In genomic region chr15:52670087-52670486, GRCh38 we compare ENCODE assay signal across 27 cellular contexts.
"Had no signal": no experiment of that assay in that cellular context is flagged by ENCODE, and none has a peak within 500 bp of the region (broad histone marks: within the 10 kb centered on the region; RNA-seq: fewer than 3 reads in every experiment).

No MANE protein-coding gene starts in this region.

- H3K27ac Mint-ChIP-seq: activated naive CD4-positive, alpha-beta T cell treated with anti-CD3 and anti-CD28 coated beads for 36 hours; activated naive CD8-positive, alpha-beta T cell treated with anti-CD3 and anti-CD28 coated beads, Interleukin-2, amount 10 ng/mL, durations not matched to agents 7 days and 5 days; effector memory CD8-positive, alpha-beta T cell; nephron; stimulated activated memory B cell treated with anti-CD40 and anti-IgM and Interleukin-4, amounts not matched to agents 10 μg/mL and 1 μg/mL and 100 μg/mL, for 72 hours; stimulated activated naive CD8-positive, alpha-beta T cell treated with anti-CD3 and anti-CD28 coated beads, Interleukin-15, amount 100 ng/mL, for 72 hours; WTC11 had no signal

- H3K36me3 Mint-ChIP-seq: WTC11 had no signal

- H3K4me1 Mint-ChIP-seq: nephron had no signal

- FAIRE-seq: endothelial cell of umbilical vein had no signal

- H3K9me3 Mint-ChIP-seq: activated naive CD4-positive, alpha-beta T cell treated with anti-CD3 and anti-CD28 coated beads for 36 hours; activated naive CD8-positive, alpha-beta T cell treated with anti-CD3 and anti-CD28 coated beads, Interleukin-2, amount 10 ng/mL, durations not matched to agents 7 days and 5 days; activated T-cell treated with anti-CD3 and anti-CD28 coated beads, Interleukin-2, amount 50 U/mL, for 72 hours; effector memory CD8-positive, alpha-beta T cell; nephron; stimulated activated memory B cell treated with anti-CD40 and anti-IgM and Interleukin-4, amounts not matched to agents 10 μg/mL and 1 μg/mL and 100 μg/mL, for 72 hours; stimulated activated naive CD8-positive, alpha-beta T cell treated with anti-CD3 and anti-CD28 coated beads, Interleukin-15, amount 100 ng/mL, for 72 hours; WTC11 had no signal

- ATAC-seq: activated T-cell treated with anti-CD3 and anti-CD28 coated beads, Interleukin-2, amount 50 U/mL, for 72 hours; effector memory CD8-positive, alpha-beta T cell; foreskin keratinocyte; stimulated activated memory B cell treated with anti-CD40 and anti-IgM and Interleukin-4, amounts not matched to agents 10 μg/mL and 1 μg/mL and 100 μg/mL, for 72 hours; stimulated activated naive CD8-positive, alpha-beta T cell treated with anti-CD3 and anti-CD28 coated beads, Interleukin-15, amount 100 ng/mL, for 72 hours; upper lobe of right lung; WTC11 had no signal

- H3K9me3 ChIP-seq: ascending aorta, esophagus muscularis mucosa, left ventricle myocardium inferior, thyroid gland, upper lobe of right lung had no signal

- H3K4me2 ChIP-seq: smooth muscle cell had no signal

- H3K4me1 ChIP-seq: foreskin keratinocyte had no signal

- H3K4me3 Mint-ChIP-seq: activated naive CD4-positive, alpha-beta T cell treated with anti-CD3 and anti-CD28 coated beads for 36 hours; activated naive CD8-positive, alpha-beta T cell treated with anti-CD3 and anti-CD28 coated beads, Interleukin-2, amount 10 ng/mL, durations not matched to agents 7 days and 5 days; activated T-cell treated with anti-CD3 and anti-CD28 coated beads, Interleukin-2, amount 50 U/mL, for 72 hours; effector memory CD8-positive, alpha-beta T cell; nephron; stimulated activated memory B cell treated with anti-CD40 and anti-IgM and Interleukin-4, amounts not matched to agents 10 μg/mL and 1 μg/mL and 100 μg/mL, for 72 hours; stimulated activated naive CD8-positive, alpha-beta T cell treated with anti-CD3 and anti-CD28 coated beads, Interleukin-15, amount 100 ng/mL, for 72 hours; WTC11 had no signal

- H3K27me3 ChIP-seq: ascending aorta, brain microvascular endothelial cell, esophagus muscularis mucosa, foreskin keratinocyte, thyroid gland, upper lobe of right lung had no signal

- H3K27me3 Mint-ChIP-seq: activated naive CD8-positive, alpha-beta T cell treated with anti-CD3 and anti-CD28 coated beads, Interleukin-2, amount 10 ng/mL, durations not matched to agents 7 days and 5 days; effector memory CD8-positive, alpha-beta T cell; stimulated activated memory B cell treated with anti-CD40 and anti-IgM and Interleukin-4, amounts not matched to agents 10 μg/mL and 1 μg/mL and 100 μg/mL, for 72 hours; stimulated activated naive CD8-positive, alpha-beta T cell treated with anti-CD3 and anti-CD28 coated beads, Interleukin-15, amount 100 ng/mL, for 72 hours had no signal

- DNase-seq: activated effector memory CD4-positive, alpha-beta T cell treated with Interleukin-2 at 50 U/mL for 16 hours; activated naive CD4-positive, alpha-beta T cell treated with anti-CD3 and anti-CD28 coated beads for 36 hours; activated naive CD8-positive, alpha-beta T cell treated with anti-CD3 and anti-CD28 coated beads, Interleukin-2, amount 10 ng/mL, durations not matched to agents 7 days and 5 days; activated T-cell treated with anti-CD3 and anti-CD28 coated beads for 4 hours; activated T-cell treated with anti-CD3 and anti-CD28 coated beads, Interleukin-2, amount 50 U/mL, for 72 hours; brain microvascular endothelial cell; caudate nucleus; cortex of kidney; effector memory CD8-positive, alpha-beta T cell; foreskin keratinocyte; left ventricle myocardium inferior; mesendoderm; stimulated activated CD4-positive, alpha-beta T cell treated with anti-CD3 and anti-CD28 coated beads, Interleukin-1b, Interleukin-23, amount 100 ng/mL, for 48 hours; stimulated activated CD4-positive, alpha-beta T cell treated with anti-CD3 and anti-CD28 coated beads, Interleukin-4, amount 100 ng/mL, for 4 hours; stimulated activated CD8-positive, alpha-beta memory T cell treated with anti-CD3 and anti-CD28 coated beads, Interleukin-4, amount 100 ng/mL, for 48 hours; stimulated activated naive CD8-positive, alpha-beta T cell treated with anti-CD3 and anti-CD28 coated beads, Interleukin-15, amount 100 ng/mL, for 72 hours; T-helper 2 cell; thyroid gland; upper lobe of right lung had no signal

- H3K27ac ChIP-seq: ascending aorta, brain microvascular endothelial cell, esophagus muscularis mucosa, foreskin keratinocyte, left ventricle myocardium inferior, thyroid gland, upper lobe of right lung had no signal

- H3K4me3 ChIP-seq: ascending aorta, esophagus muscularis mucosa, left ventricle myocardium inferior, lung, smooth muscle cell, thyroid gland, upper lobe of right lung had no signal
